ENCODE assay signal across 33 cellular contexts in the genomic region with DNA sequence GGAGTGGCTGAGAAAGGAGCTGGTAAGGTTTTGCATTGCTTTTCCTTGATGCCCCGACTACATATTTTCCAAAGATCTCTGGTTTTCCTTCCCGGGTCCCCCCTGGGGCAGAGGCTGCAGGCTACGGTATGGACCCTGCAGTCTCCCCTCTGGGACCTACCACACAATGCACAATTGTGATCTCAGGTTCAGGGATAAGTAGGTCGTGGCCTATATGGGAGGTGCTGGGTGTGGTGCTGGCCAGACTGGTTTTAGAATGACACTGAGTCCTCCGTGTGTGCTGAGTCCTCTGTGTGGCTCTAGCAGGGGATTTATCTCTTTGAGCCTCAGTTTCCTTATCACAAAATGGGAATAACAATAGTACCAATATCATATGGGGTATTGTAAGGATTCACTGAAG. TPM values are rescaled to one million over a fixed set of nuclear protein-coding genes. Genes with fewer than 3 reads are reported as not detected.
DNase-seq lines count a peak whose midpoint lies in the region; ATAC-seq, FAIRE-seq and TF ChIP-seq lines count a peak whose summit lies in the region.
"Had no signal": no experiment of that assay in that cellular context is flagged by ENCODE, and none has a peak within 500 bp of the region (broad histone marks: within the 10 kb centered on the region; RNA-seq: fewer than 3 reads in every experiment).

No MANE protein-coding gene starts in this region.

- FAIRE-seq in small intestine (lab: Jason Lieb, UNC): no peak
- FAIRE-seq: D721Med, G401.6, GM12878, HepG2 had no signal

- no peaks in the 10 kb centered on the region for H3K9me3 Mint-ChIP-seq in stimulated activated naive B cell treated with anti-CD40 and anti-IgM and Interleukin-4, amounts not matched to agents 10 μg/mL and 1 μg/mL and 100 μg/mL, for 72 hours
- no peaks in the 10 kb centered on the region for H3K9me3 Mint-ChIP-seq in activated T-helper 17 cell treated with anti-CD3 and anti-CD28 coated beads, Interleukin-2, amount 50 U/mL, for 72 hours
- H3K9me3 Mint-ChIP-seq: CD4-positive, alpha-beta T cell; GM23338; H9 had no signal

- no peak overlapping the region for H3K27ac Mint-ChIP-seq in stimulated activated naive B cell treated with anti-CD40 and anti-IgM and Interleukin-4, amounts not matched to agents 10 μg/mL and 1 μg/mL and 100 μg/mL, for 72 hours
- no peak overlapping the region for H3K27ac Mint-ChIP-seq in activated T-helper 17 cell treated with anti-CD3 and anti-CD28 coated beads, Interleukin-2, amount 50 U/mL, for 72 hours
- H3K27ac Mint-ChIP-seq: CD4-positive, alpha-beta T cell; GM23338 had no signal

- H3K27me3 ChIP-seq in colonic mucosa: no peaks in the 10 kb centered on the region
- no peaks in the 10 kb centered on the region for H3K27me3 ChIP-seq in lung (ENCODE audit: control insufficient read depth, insufficient read depth)
- H3K27me3 ChIP-seq in small intestine (ENCODE audit: control insufficient read depth in 2 of 2, insufficient read depth in 2 of 2, low read length in 2 of 2): no peaks in the 10 kb centered on the region
- H3K27me3 ChIP-seq: BLaER1 had no signal

- peaks cover 11 to 16% of the 10 kb centered on the region in 2 donors for H3K27me3 Mint-ChIP-seq in stimulated activated naive B cell treated with anti-CD40 and anti-IgM and Interleukin-4, amounts not matched to agents 10 μg/mL and 1 μg/mL and 100 μg/mL, for 72 hours
- no peaks in the 10 kb centered on the region for H3K27me3 Mint-ChIP-seq in activated T-helper 17 cell treated with anti-CD3 and anti-CD28 coated beads, Interleukin-2, amount 50 U/mL, for 72 hours
- H3K27me3 Mint-ChIP-seq: CD4-positive, alpha-beta T cell had no signal

- H3K27ac ChIP-seq in colonic mucosa: no peak overlapping the region
- peak overlapping the region in 1 of 2 donors; percentile 52 for H3K27ac ChIP-seq in lung (ENCODE audit: low read depth in 1 of 2, low read length in 1 of 2)
- H3K27ac ChIP-seq in small intestine (ENCODE audit: low read depth in 1 of 2, low read length in 1 of 2): no peak overlapping the region
- H3K27ac ChIP-seq: BLaER1, RWPE1 had no signal

- no peak overlapping the region for H3K4me3 Mint-ChIP-seq in stimulated activated naive B cell treated with anti-CD40 and anti-IgM and Interleukin-4, amounts not matched to agents 10 μg/mL and 1 μg/mL and 100 μg/mL, for 72 hours
- H3K4me3 Mint-ChIP-seq in activated T-helper 17 cell treated with anti-CD3 and anti-CD28 coated beads, Interleukin-2, amount 50 U/mL, for 72 hours: no peak overlapping the region
- H3K4me3 Mint-ChIP-seq: CD4-positive, alpha-beta T cell; GM23338; H9 had no signal

- WGBS in lung, 2 donors: 69 to 76% methylated on average over 5 of the region's 5 CpGs
- WGBS in small intestine, 3 donors: 26 to 49% (median 34%) methylated on average over 5 of the region's 5 CpGs

- no peak overlapping the region for H3K9ac ChIP-seq in colonic mucosa (ENCODE audit: low read depth in 2 of 2, low read length in 2 of 2)
- H3K9ac ChIP-seq: BLaER1 had no signal

- DNase-seq in colonic mucosa (peak; percentile 38), lung (ENCODE audit: low spot score) (no peak), small intestine (peak; percentile 21), LoVo (ENCODE audit: low spot score) (no peak), omental fat pad (ENCODE audit: low spot score) (no peak)
- DNase-seq in stimulated activated naive B cell treated with anti-CD40 and anti-IgM and Interleukin-4, amounts not matched to agents 10 μg/mL and 1 μg/mL and 100 μg/mL, for 72 hours: no peak
- DNase-seq: CD4-positive, alpha-beta T cell; DMS53; H9; Karpas-422; NCI-H1092 treated with DMSO at 0.1 percent for 48 hours; NCI-H1436; NCI-H187; NCI-H2081 treated with DMSO at 0.1 percent for 48 hours; NCI-H2171; NCI-H226; NCI-H510A; NCI-H69; SHP77 treated with DMSO at 0.1 percent for 48 hours had no signal

- no peak for TF ChIP-seq CTCF in colonic mucosa (IDR thresholded peaks at IDR 0.05)
- TF ChIP-seq CTCF in lung (IDR thresholded peaks at IDR 0.05; ENCODE audit: control extremely low read depth, extremely low read depth): no peak
- TF ChIP-seq CTCF in omental fat pad (IDR thresholded peaks at IDR 0.05): no peak

- H3K36me3 ChIP-seq in colonic mucosa (no peaks in the 10 kb centered on the region), lung (ENCODE audit: control insufficient read depth in 2 of 2, insufficient read depth in 2 of 2, low read length in 2 of 2) (no peaks in the 10 kb centered on the region), small intestine (ENCODE audit: control insufficient read depth in 2 of 2, insufficient read depth in 2 of 2, low read length in 2 of 2) (no peaks in the 10 kb centered on the region)
- H3K36me3 ChIP-seq: BLaER1 had no signal

- H3K9me3 ChIP-seq in colonic mucosa (no peaks in the 10 kb centered on the region), lung (ENCODE audit: control insufficient read depth in 2 of 2, insufficient read depth in 1 of 2, low read length in 1 of 2) (no peaks in the 10 kb centered on the region), small intestine (ENCODE audit: control insufficient read depth, low read depth) (no peaks in the 10 kb centered on the region)
- H3K9me3 ChIP-seq: BLaER1 had no signal

- H3K4me1 ChIP-seq in colonic mucosa: no peaks in the 10 kb centered on the region
- peaks cover 0 to 5% of the 10 kb centered on the region in 2 donors for H3K4me1 ChIP-seq in lung (ENCODE audit: control insufficient read depth in 2 of 2, insufficient read depth in 2 of 2, low read length in 2 of 2)
- H3K4me1 ChIP-seq in small intestine (ENCODE audit: control insufficient read depth in 2 of 2, insufficient read depth in 1 of 2, low read depth in 1 of 2, low read length in 1 of 2): no peaks in the 10 kb centered on the region
- H3K4me1 ChIP-seq: BLaER1 had no signal

- H3K36me3 Mint-ChIP-seq in stimulated activated naive B cell treated with anti-CD40 and anti-IgM and Interleukin-4, amounts not matched to agents 10 μg/mL and 1 μg/mL and 100 μg/mL, for 72 hours: no peaks in the 10 kb centered on the region
- no peaks in the 10 kb centered on the region for H3K36me3 Mint-ChIP-seq in activated T-helper 17 cell treated with anti-CD3 and anti-CD28 coated beads, Interleukin-2, amount 50 U/mL, for 72 hours (ENCODE audit: low read depth)

- peak; percentile 88 for ATAC-seq in esophagus mucosa
- no peak for ATAC-seq in lung (ENCODE audit: insufficient read depth, low FRiP score)
- ATAC-seq in stimulated activated naive B cell treated with anti-CD40 and anti-IgM and Interleukin-4, amounts not matched to agents 10 μg/mL and 1 μg/mL and 100 μg/mL, for 72 hours (replicated peaks): no peak
- no peak for ATAC-seq in activated T-helper 17 cell treated with anti-CD3 and anti-CD28 coated beads, Interleukin-2, amount 50 U/mL, for 72 hours (replicated peaks)
- no peak for ATAC-seq in omental fat pad (ENCODE audit: low FRiP score)
- ATAC-seq: GM12878, GM23338, HepG2, Panc1 had no signal

- intact Hi-C loops in colonic mucosa (cut with DNase I): no loop called here

- H3K4me1 Mint-ChIP-seq in stimulated activated naive B cell treated with anti-CD40 and anti-IgM and Interleukin-4, amounts not matched to agents 10 μg/mL and 1 μg/mL and 100 μg/mL, for 72 hours: no peaks in the 10 kb centered on the region
- no peaks in the 10 kb centered on the region for H3K4me1 Mint-ChIP-seq in activated T-helper 17 cell treated with anti-CD3 and anti-CD28 coated beads, Interleukin-2, amount 50 U/mL, for 72 hours
- H3K4me1 Mint-ChIP-seq: GM23338, H9 had no signal

- H3K4me3 ChIP-seq in colonic mucosa (no peak overlapping the region), lung (peak overlapping the region; percentile 13), small intestine (ENCODE audit: low read depth in 1 of 2, low read length in 2 of 2) (no peak overlapping the region)
- H3K4me3 ChIP-seq: BLaER1, GM12878, GM23338 had no signal

RNA-seq across cellular contexts. Expression of a gene that starts 0.4 kb away (rescaled TPM):
- total RNA-seq in colonic mucosa (under 1 TPM in 1 of 2 donors, not detected in 1; 0.19 TPM), esophagus mucosa (0.24 TPM), lung (1 to 10 TPM in 1 of 2 donors, under 1 TPM in 1; 0.37 to 1.0 TPM), omental fat pad (1 to 10 TPM in 1 of 4 donors, under 1 TPM in 2, not detected in 1; 0.28 to 2.0 (median 0.38) TPM)
- polyA plus RNA-seq in lung (under 1 TPM; 0.11 to 0.39 TPM), small intestine (under 1 TPM in 2 of 3 donors, not detected in 1; 0.67 to 0.81 TPM)
- not detected for total RNA-seq in activated T-helper 17 cell treated with anti-CD3 and anti-CD28 coated beads, Interleukin-2, amount 50 U/mL, for 72 hours
- total RNA-seq: A172; CD4-positive, alpha-beta T cell; Daoy; GM12878; GM23338; HT1080; M059J had no signal
- polyA plus RNA-seq: GM23338 had no signal

RNA-seq across cellular contexts. Expression of a gene that starts 18.8 kb away (rescaled TPM):
- total RNA-seq in colonic mucosa (1 to 10 TPM; 1.4 to 2.0 TPM), esophagus mucosa (1.4 TPM), lung (10 to 100 TPM in 1 of 2 donors, 1 to 10 TPM in 1; 5.0 to 10.9 TPM), omental fat pad (1 to 10 TPM in 2 of 4 donors, not detected in 2; 1.7 to 2.8 TPM)
- polyA plus RNA-seq in lung (10 to 100 TPM in 1 of 2 donors, 1 to 10 TPM in 1; 2.3 to 10.3 TPM), small intestine (10 to 100 TPM; 10.5 to 68.7 (median 17.6) TPM)
- total RNA-seq in activated T-helper 17 cell treated with anti-CD3 and anti-CD28 coated beads, Interleukin-2, amount 50 U/mL, for 72 hours: 1 to 10 TPM in 1 of 2 donors, under 1 TPM in 1; 0.89 to 6.0 TPM
- total RNA-seq: GM12878 had no signal

RNA-seq across cellular contexts. Expression of a gene that starts 22.2 kb away (rescaled TPM):
- total RNA-seq in colonic mucosa: not detected
- not detected for total RNA-seq in esophagus mucosa
- total RNA-seq in lung: under 1 TPM in 1 of 2 donors, not detected in 1; 0.23 TPM
- polyA plus RNA-seq in lung: under 1 TPM in 1 of 2 donors, not detected in 1; 0.02 TPM
- polyA plus RNA-seq in small intestine: not detected
- not detected for total RNA-seq in activated T-helper 17 cell treated with anti-CD3 and anti-CD28 coated beads, Interleukin-2, amount 50 U/mL, for 72 hours
- not detected for total RNA-seq in omental fat pad
- total RNA-seq: GM12878, H9, HepG2 had no signal
- polyA plus RNA-seq: GM12878, HepG2 had no signal

Comparison
In these comparisons a context has a peak if more than half of its experiments do, and no peak if none do; other contexts are left out.
1. DNase-seq: peak in colonic mucosa (single experiment) and small intestine (single experiment); none in lung (single experiment), stimulated activated naive B cell treated with anti-CD40 and anti-IgM and Interleukin-4, amounts not matched to agents 10 μg/mL and 1 μg/mL and 100 μg/mL, for 72 hours (single experiment), LoVo (single experiment) and omental fat pad (single experiment).